ENCODE assay signal across 1 cellular context in the genomic region with DNA sequence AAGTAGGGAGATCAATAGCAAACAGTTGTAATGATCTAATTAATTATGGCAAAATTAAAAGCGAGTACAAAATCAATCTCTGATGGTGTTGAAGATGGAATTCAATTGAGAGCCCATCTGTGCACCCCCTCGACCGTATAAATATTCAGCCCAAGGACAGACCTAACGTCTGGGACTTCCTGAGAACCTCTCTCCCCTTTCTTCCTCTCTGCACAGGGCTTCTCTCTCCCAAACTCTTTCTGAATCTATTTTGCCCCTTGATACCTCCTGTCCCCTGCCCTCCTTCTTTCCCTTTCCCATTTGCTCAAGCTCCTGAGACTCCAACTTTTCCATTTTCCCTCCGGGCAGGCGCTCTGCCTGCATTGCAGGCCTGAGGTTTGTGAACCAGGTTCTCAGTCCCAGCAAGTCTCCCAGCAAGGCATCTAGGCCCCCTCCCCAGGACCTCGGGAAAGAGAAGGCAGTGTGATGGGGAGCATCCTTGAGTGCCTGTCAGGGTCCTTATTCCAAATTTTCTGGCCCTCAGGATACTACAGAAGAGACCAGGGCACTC.
TF ChIP-seq lines count a peak whose summit lies in the region.

No MANE protein-coding gene starts in this region.

TF ChIP-seq in HepG2, 621 proteins besides CTCF, POLR2A, EP300 and RAD21 (continued from another document):
- no peak for TF ChIP-seq SOX5 (CRISPR knock-in tag; IDR thresholded peaks at IDR 0.05; ENCODE audit: borderline replicate concordance)
- TF ChIP-seq, protein P1, sequence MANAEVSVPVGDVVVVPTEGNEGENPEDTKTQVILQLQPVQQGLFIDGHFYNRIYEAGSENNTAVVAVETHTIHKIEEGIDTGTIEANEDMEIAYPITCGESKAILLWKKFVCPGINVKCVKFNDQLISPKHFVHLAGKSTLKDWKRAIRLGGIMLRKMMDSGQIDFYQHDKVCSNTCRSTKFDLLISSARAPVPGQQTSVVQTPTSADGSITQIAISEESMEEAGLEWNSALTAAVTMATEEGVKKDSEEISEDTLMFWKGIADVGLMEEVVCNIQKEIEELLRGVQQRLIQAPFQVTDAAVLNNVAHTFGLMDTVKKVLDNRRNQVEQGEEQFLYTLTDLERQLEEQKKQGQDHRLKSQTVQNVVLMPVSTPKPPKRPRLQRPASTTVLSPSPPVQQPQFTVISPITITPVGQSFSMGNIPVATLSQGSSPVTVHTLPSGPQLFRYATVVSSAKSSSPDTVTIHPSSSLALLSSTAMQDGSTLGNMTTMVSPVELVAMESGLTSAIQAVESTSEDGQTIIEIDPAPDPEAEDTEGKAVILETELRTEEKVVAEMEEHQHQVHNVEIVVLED (CRISPR knock-in tag; IDR thresholded peaks at IDR 0.05; ENCODE audit: borderline replicate concordance): no peak
- no peak for TF ChIP-seq HOXD1 (CRISPR knock-in tag; IDR thresholded peaks at IDR 0.05)
- TF ChIP-seq MXD3 (CRISPR knock-in tag; IDR thresholded peaks at IDR 0.05): no peak
- TF ChIP-seq, protein P2, sequence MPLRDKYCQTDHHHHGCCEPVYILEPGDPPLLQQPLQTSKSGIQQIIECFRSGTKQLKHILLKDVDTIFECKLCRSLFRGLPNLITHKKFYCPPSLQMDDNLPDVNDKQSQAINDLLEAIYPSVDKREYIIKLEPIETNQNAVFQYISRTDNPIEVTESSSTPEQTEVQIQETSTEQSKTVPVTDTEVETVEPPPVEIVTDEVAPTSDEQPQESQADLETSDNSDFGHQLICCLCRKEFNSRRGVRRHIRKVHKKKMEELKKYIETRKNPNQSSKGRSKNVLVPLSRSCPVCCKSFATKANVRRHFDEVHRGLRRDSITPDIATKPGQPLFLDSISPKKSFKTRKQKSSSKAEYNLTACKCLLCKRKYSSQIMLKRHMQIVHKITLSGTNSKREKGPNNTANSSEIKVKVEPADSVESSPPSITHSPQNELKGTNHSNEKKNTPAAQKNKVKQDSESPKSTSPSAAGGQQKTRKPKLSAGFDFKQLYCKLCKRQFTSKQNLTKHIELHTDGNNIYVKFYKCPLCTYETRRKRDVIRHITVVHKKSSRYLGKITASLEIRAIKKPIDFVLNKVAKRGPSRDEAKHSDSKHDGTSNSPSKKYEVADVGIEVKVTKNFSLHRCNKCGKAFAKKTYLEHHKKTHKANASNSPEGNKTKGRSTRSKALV (CRISPR knock-in tag; IDR thresholded peaks at IDR 0.05): no peak
- TF ChIP-seq CBX2 (IDR thresholded peaks at IDR 0.05; ENCODE audit: low read depth, low read length): no peak
- no peak for TF ChIP-seq CBX2 (CRISPR knock-in tag; IDR thresholded peaks at IDR 0.05; ENCODE audit: low read depth)
- no peak for TF ChIP-seq MYC (CRISPR knock-in tag; IDR thresholded peaks at IDR 0.05; ENCODE audit: borderline replicate concordance)
